ENCODE assay signal across 20 cellular contexts in the genomic region with DNA sequence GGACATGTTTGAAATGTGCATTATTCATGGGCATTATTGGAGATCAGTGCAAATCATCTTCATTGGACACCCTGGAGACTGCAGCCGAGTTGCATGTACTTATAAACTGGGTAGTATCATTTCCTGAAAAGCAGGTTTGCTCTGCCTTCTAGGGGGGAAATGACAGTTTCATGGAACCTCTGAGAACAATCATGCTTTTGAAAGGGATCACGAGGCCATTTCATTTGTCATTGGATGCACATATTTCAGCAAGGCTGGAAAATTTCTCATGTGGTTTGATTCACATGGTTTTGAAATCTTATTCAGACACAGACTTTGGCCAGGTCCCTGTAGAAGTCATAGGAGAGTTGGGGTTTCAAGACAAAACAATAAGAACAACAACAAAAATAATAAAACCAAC.
DNase-seq lines count a peak whose midpoint lies in the region; ATAC-seq, FAIRE-seq and TF ChIP-seq lines count a peak whose summit lies in the region.
"Had no signal": no experiment of that assay in that cellular context is flagged by ENCODE, and none has a peak within 500 bp of the region (broad histone marks: within the 10 kb centered on the region; RNA-seq: fewer than 3 reads in every experiment).

No MANE protein-coding gene starts in this region.

- no peaks in the 10 kb centered on the region for H3K27me3 ChIP-seq in WERI-Rb-1 (ENCODE audit: insufficient read depth, low read depth, severe bottlenecking)
- H3K27me3 ChIP-seq: BLaER1 treated with 17β-estradiol and CSF1 and Interleukin-3, amounts not matched to agents 10 nM and 100 nM had no signal

- FAIRE-seq in D721Med (lab: Jason Lieb, UNC): peak; percentile 81
- FAIRE-seq: GM19239, H1, HepG2 had no signal

- H3K27ac Mint-ChIP-seq in memory B cell: no peak overlapping the region
- H3K27ac Mint-ChIP-seq: B cell; CD8-positive, alpha-beta T cell; IgD-negative memory B cell had no signal

- peak overlapping the region; percentile 2 for H3K27ac ChIP-seq in WERI-Rb-1
- H3K27ac ChIP-seq: BLaER1 treated with 17β-estradiol and CSF1 and Interleukin-3, amounts not matched to agents 10 nM and 100 nM had no signal

- no peaks in the 10 kb centered on the region for H3K9me3 ChIP-seq in WERI-Rb-1 (ENCODE audit: severe bottlenecking)
- H3K9me3 ChIP-seq: BLaER1 treated with 17β-estradiol and CSF1 and Interleukin-3, amounts not matched to agents 10 nM and 100 nM; HAP-1 had no signal

- TF ChIP-seq CTCF in D721Med (IDR thresholded peaks at IDR 0.05; ENCODE audit: insufficient read depth, missing control alignments): no peak
- TF ChIP-seq CTCF in WERI-Rb-1 (IDR thresholded peaks at IDR 0.05; ENCODE audit: low read depth, low read length): no peak
- no peak for TF ChIP-seq CTCF in lower leg skin (IDR thresholded peaks at IDR 0.05)

- intact Hi-C loops in lower leg skin (cut with DNase I; ENCODE audit: low total_unique reads): no loop called here

- ATAC-seq in memory B cell (ENCODE audit: low read depth): peak; percentile 16
- no peak for ATAC-seq in HG03520 (IDR thresholded peaks at IDR 0.05; ENCODE audit: unreplicated experiment)
- ATAC-seq in activated CD4-positive, CD25-positive, alpha-beta regulatory T cell treated with anti-CD3 and anti-CD28 coated beads, Interleukin-2, amount 50 U/mL, for 24 hours: no peak
- ATAC-seq: CD8-positive, alpha-beta T cell; HepG2 had no signal

- DNase-seq in D721Med (ENCODE audit: insufficient read length, low spot score): no peak
- DNase-seq in MV-4-11 (lab: John Stamatoyannopoulos, UW): peak; percentile 9
- DNase-seq in WERI-Rb-1: no peak
- DNase-seq in memory B cell (ENCODE audit: low spot score in 2 of 2): no peak
- no peak for DNase-seq in lower leg skin (ENCODE audit: low spot score in 2 of 2)
- DNase-seq in activated CD4-positive, alpha-beta T cell treated with anti-CD3 and anti-CD28 coated beads, Interleukin-2, amount 50 U/mL, for 4 hours: no peak
- DNase-seq: 8988T; CD8-positive, alpha-beta T cell; COR-L47; GDM1; KBM-7 had no signal

- no peaks in the 10 kb centered on the region for H3K36me3 ChIP-seq in WERI-Rb-1
- H3K36me3 ChIP-seq: BLaER1 treated with 17β-estradiol and CSF1 and Interleukin-3, amounts not matched to agents 10 nM and 100 nM; HAP-1 had no signal

- H3K9me3 Mint-ChIP-seq in memory B cell: no peaks in the 10 kb centered on the region
- H3K9me3 Mint-ChIP-seq: CD8-positive, alpha-beta T cell had no signal

- peaks cover 5% of the 10 kb centered on the region for H3K27me3 Mint-ChIP-seq in memory B cell

- no peak for TF ChIP-seq POLR2A in lower leg skin (IDR thresholded peaks at IDR 0.05)

- H3K4me3 Mint-ChIP-seq in memory B cell: no peak overlapping the region
- H3K4me3 Mint-ChIP-seq: B cell; CD8-positive, alpha-beta T cell; IgD-negative memory B cell had no signal

- no peak overlapping the region for H3K4me3 ChIP-seq in WERI-Rb-1 (ENCODE audit: low read depth, low read length)
- H3K4me3 ChIP-seq in lower leg skin (ENCODE audit: low read depth, poor library complexity, severe bottlenecking): no peak overlapping the region
- H3K4me3 ChIP-seq: BLaER1 treated with 17β-estradiol and CSF1 and Interleukin-3, amounts not matched to agents 10 nM and 100 nM; HAP-1 had no signal

- peaks cover 13% of the 10 kb centered on the region for H3K4me1 Mint-ChIP-seq in memory B cell

- no peaks in the 10 kb centered on the region for H3K36me3 Mint-ChIP-seq in memory B cell
- H3K36me3 Mint-ChIP-seq: CD8-positive, alpha-beta T cell; IgD-negative memory B cell had no signal

- 38 to 39% methylated on average over 2 of the region's 2 CpGs for WGBS in lower leg skin, 2 donors
